ENCODE assay signal across 2 cellular contexts in the genomic region with DNA sequence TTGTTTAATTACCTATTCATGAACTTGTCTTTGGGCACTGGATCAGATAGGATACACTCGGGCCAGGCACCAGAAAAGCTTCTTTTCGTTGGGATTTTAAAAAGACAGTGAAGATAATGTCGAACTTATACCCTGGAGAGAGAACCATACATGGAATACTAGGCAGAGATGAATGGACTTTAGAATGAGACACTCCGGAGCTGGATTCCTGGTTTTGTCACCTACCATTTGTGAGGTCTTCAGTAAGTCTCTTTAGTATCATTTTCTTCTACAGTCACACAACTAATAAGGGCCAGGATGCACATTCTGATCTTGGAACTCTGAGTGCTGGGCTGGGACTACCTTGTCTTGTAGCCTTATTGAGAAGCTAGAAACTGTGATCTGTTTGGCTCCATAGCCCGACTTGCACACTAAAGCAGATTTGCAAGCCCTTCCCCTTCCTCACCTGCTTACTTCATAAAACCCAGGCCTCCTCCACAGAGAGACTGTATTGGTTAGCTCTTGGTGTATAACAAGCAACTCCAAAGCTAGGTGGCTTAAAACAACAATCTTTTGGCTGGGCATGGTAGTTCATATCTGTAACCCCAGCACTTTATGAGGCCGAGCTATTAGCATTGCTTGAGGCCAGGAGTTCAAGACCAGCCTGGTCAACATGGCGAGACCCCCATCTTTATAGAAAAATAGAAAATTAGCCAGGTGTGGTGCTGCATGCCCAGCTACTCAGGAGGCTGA.
TF ChIP-seq lines count a peak whose summit lies in the region.

No MANE protein-coding gene starts in this region.

TF ChIP-seq in K562, 482 proteins besides CTCF, POLR2A, EP300 and RAD21:
- no peak for TF ChIP-seq MCM3 (IDR thresholded peaks at IDR 0.05)
- TF ChIP-seq SMARCA5 (IDR thresholded peaks at IDR 0.05) = peak; percentile 59; the same call in 1 of the 2 replicates
- peak in 1 of 2 experiments; percentile 45; a peak in 2 of 4 replicates for TF ChIP-seq KDM1A (IDR thresholded peaks at IDR 0.05)
- peak; percentile 20 for TF ChIP-seq PHF20 (IDR thresholded peaks at IDR 0.05; ENCODE audit: partially characterized antibody)
- TF ChIP-seq MECOM (CRISPR knock-in tag; IDR thresholded peaks at IDR 0.05) = no peak
- TF ChIP-seq BCOR (IDR thresholded peaks at IDR 0.05) = peak; percentile 86
- peak; percentile 41; the same call in 1 of the 2 replicates for TF ChIP-seq CBX1 (IDR thresholded peaks at IDR 0.05; ENCODE audit: low read depth)
- TF ChIP-seq HDAC2 (IDR thresholded peaks at IDR 0.05) = 0 out of 2 replicates have a peak, but pooled peaks have one; percentile 19
- peak; percentile 59 for TF ChIP-seq RBM25 (IDR thresholded peaks at IDR 0.05; ENCODE audit: low read depth, low read length, severe bottlenecking)
- TF ChIP-seq TRIM28 (IDR thresholded peaks at IDR 0.05) = peak; percentile 60; the same call in 1 of the 2 replicates
- TF ChIP-seq STAT5A (IDR thresholded peaks at IDR 0.05; ENCODE audit: borderline replicate concordance, low read length) = no peak
- peak; percentile 88; the same call in 1 of the 2 replicates for TF ChIP-seq ZNF12 (CRISPR knock-in tag; IDR thresholded peaks at IDR 0.05)

TF ChIP-seq in liver, 16 proteins besides CTCF, POLR2A, EP300 and RAD21:
- TF ChIP-seq JUND (IDR thresholded peaks at IDR 0.05) (no peak), RXRA (IDR thresholded peaks at IDR 0.05) (no peak), FOXA1 (IDR thresholded peaks at IDR 0.05) (no peak), FOXA2 (IDR thresholded peaks at IDR 0.05) (no peak), GABPA (IDR thresholded peaks at IDR 0.05 in 1 of 2, conservative IDR thresholded peaks at IDR 0.05 in 1 of 2) (no peak), TAF1 (conservative IDR thresholded peaks at IDR 0.05) (no peak)
- TF ChIP-seq, protein P1, sequence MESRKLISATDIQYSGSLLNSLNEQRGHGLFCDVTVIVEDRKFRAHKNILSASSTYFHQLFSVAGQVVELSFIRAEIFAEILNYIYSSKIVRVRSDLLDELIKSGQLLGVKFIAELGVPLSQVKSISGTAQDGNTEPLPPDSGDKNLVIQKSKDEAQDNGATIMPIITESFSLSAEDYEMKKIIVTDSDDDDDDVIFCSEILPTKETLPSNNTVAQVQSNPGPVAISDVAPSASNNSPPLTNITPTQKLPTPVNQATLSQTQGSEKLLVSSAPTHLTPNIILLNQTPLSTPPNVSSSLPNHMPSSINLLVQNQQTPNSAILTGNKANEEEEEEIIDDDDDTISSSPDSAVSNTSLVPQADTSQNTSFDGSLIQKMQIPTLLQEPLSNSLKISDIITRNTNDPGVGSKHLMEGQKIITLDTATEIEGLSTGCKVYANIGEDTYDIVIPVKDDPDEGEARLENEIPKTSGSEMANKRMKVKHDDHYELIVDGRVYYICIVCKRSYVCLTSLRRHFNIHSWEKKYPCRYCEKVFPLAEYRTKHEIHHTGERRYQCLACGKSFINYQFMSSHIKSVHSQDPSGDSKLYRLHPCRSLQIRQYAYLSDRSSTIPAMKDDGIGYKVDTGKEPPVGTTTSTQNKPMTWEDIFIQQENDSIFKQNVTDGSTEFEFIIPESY (IDR thresholded peaks at IDR 0.05) = no peak
- TF ChIP-seq, protein P2, sequence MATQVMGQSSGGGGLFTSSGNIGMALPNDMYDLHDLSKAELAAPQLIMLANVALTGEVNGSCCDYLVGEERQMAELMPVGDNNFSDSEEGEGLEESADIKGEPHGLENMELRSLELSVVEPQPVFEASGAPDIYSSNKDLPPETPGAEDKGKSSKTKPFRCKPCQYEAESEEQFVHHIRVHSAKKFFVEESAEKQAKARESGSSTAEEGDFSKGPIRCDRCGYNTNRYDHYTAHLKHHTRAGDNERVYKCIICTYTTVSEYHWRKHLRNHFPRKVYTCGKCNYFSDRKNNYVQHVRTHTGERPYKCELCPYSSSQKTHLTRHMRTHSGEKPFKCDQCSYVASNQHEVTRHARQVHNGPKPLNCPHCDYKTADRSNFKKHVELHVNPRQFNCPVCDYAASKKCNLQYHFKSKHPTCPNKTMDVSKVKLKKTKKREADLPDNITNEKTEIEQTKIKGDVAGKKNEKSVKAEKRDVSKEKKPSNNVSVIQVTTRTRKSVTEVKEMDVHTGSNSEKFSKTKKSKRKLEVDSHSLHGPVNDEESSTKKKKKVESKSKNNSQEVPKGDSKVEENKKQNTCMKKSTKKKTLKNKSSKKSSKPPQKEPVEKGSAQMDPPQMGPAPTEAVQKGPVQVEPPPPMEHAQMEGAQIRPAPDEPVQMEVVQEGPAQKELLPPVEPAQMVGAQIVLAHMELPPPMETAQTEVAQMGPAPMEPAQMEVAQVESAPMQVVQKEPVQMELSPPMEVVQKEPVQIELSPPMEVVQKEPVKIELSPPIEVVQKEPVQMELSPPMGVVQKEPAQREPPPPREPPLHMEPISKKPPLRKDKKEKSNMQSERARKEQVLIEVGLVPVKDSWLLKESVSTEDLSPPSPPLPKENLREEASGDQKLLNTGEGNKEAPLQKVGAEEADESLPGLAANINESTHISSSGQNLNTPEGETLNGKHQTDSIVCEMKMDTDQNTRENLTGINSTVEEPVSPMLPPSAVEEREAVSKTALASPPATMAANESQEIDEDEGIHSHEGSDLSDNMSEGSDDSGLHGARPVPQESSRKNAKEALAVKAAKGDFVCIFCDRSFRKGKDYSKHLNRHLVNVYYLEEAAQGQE (IDR thresholded peaks at IDR 0.05) = no peak
- TF ChIP-seq, protein P3, sequence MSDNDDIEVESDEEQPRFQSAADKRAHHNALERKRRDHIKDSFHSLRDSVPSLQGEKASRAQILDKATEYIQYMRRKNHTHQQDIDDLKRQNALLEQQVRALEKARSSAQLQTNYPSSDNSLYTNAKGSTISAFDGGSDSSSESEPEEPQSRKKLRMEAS (IDR thresholded peaks at IDR 0.05) = no peak
